In genomic region chr19:58150328-58150921, GRCh38 we compare ENCODE assay signal across 1 cellular context.
TF ChIP-seq lines count a peak whose summit lies in the region.

ZNF329 (minus strand) TSS chr19:58150789; CDS start chr19:58129503, 21,286 bp downstream.

TF ChIP-seq in K562, 482 proteins besides CTCF, POLR2A, EP300 and RAD21 (continued from another document and continues in another):
- TF ChIP-seq ZMIZ1 (IDR thresholded peaks at IDR 0.05; ENCODE audit: low read depth in 2 of 2, low read length in 2 of 2) (no peak), ZNF609 (CRISPR knock-in tag; IDR thresholded peaks at IDR 0.05; ENCODE audit: borderline replicate concordance) (no peak), GATAD2A (IDR thresholded peaks at IDR 0.05) (no peak), CTBP1 (IDR thresholded peaks at IDR 0.05; ENCODE audit: borderline replicate concordance) (no peak), HMGN3 (IDR thresholded peaks at IDR 0.05; ENCODE audit: borderline replicate concordance, extremely low read depth, insufficient read length, low read depth, low read length) (no peak), EGR1 (conservative IDR thresholded peaks at IDR 0.05) (peak; percentile 71), BDP1 (IDR thresholded peaks at IDR 0.05; ENCODE audit: insufficient read depth, insufficient read length) (no peak), ZNF398 (CRISPR knock-in tag; IDR thresholded peaks at IDR 0.05) (no peak), ZNF124 (CRISPR knock-in tag; IDR thresholded peaks at IDR 0.05) (no peak), MGA (IDR thresholded peaks at IDR 0.05) (no peak), PML (IDR thresholded peaks at IDR 0.05; ENCODE audit: low read length) (no peak), ZNF121 (CRISPR knock-in tag; conservative IDR thresholded peaks at IDR 0.05) (no peak), XRCC5 (IDR thresholded peaks at IDR 0.05; ENCODE audit: low read depth, low read length) (no peak), ZNF134 (CRISPR knock-in tag; conservative IDR thresholded peaks at IDR 0.05) (no peak), MCM7 (IDR thresholded peaks at IDR 0.05) (no peak), ZNF785 (CRISPR knock-in tag; IDR thresholded peaks at IDR 0.05) (no peak), NONO (IDR thresholded peaks at IDR 0.05; ENCODE audit: low read depth in 2 of 2, low read length in 1 of 2) (no peak), TEAD4 (IDR thresholded peaks at IDR 0.05; ENCODE audit: low read length) (no peak), TEAD4 (CRISPR knock-in tag; IDR thresholded peaks at IDR 0.05; ENCODE audit: borderline replicate concordance) (no peak), ZNF707 (CRISPR knock-in tag; conservative IDR thresholded peaks at IDR 0.05) (no peak), GABPB2 (CRISPR knock-in tag; conservative IDR thresholded peaks at IDR 0.05) (no peak), MAFG (tag; conservative IDR thresholded peaks at IDR 0.05) (no peak), GATAD2B (IDR thresholded peaks at IDR 0.05; ENCODE audit: borderline replicate concordance) (no peak), ZC3H4 (CRISPR knock-in tag; IDR thresholded peaks at IDR 0.05; ENCODE audit: borderline replicate concordance) (no peak), SLC30A9 (CRISPR knock-in tag; IDR thresholded peaks at IDR 0.05) (no peak), THAP12 (CRISPR knock-in tag; IDR thresholded peaks at IDR 0.05) (peak; percentile 49; the same call in 1 of the 2 replicates), DACH1 (IDR thresholded peaks at IDR 0.05; ENCODE audit: partially characterized antibody) (no peak), ZNF232 (CRISPR knock-in tag; IDR thresholded peaks at IDR 0.05) (no peak), ZNF408 (CRISPR knock-in tag; IDR thresholded peaks at IDR 0.05; ENCODE audit: low read depth) (no peak), TFAP4 (CRISPR knock-in tag; IDR thresholded peaks at IDR 0.05; ENCODE audit: borderline replicate concordance) (peak; percentile 30; the same call in 1 of the 2 replicates)
